ENCODE assay signal across 19 cellular contexts in genomic region chr13:65907656-65908441, GRCh38.
"Had no signal": no experiment of that assay in that cellular context is flagged by ENCODE, and none has a peak within 500 bp of the region (broad histone marks: within the 10 kb centered on the region; RNA-seq: fewer than 3 reads in every experiment).

No MANE protein-coding gene starts in this region.

- H3K36me3 Mint-ChIP-seq: activated naive CD8-positive, alpha-beta T cell treated with anti-CD3 and anti-CD28 coated beads, Interleukin-2, amount 10 ng/mL, durations not matched to agents 7 days and 5 days; type B pancreatic cell had no signal

- DNase-seq: activated CD4-positive, alpha-beta T cell treated with anti-CD3 and anti-CD28 coated beads, Interleukin-2, amount 10 ng/mL, durations not matched to agents 7 days and 5 days; activated CD8-positive, alpha-beta memory T cell treated with anti-CD3 and anti-CD28 coated beads for 24 hours; activated naive CD4-positive, alpha-beta T cell; activated naive CD8-positive, alpha-beta T cell treated with anti-CD3 and anti-CD28 coated beads, Interleukin-2, amount 10 ng/mL, durations not matched to agents 7 days and 5 days; activated T-cell treated with anti-CD3 and anti-CD28 coated beads for 4 hours; anterior cingulate cortex; left colon; lower lobe of right lung; ovary; right lobe of liver; stimulated activated naive CD8-positive, alpha-beta T cell treated with anti-CD3 and anti-CD28 coated beads, Interleukin-15, amount 100 ng/mL, for 72 hours; T-helper 17 cell had no signal

- H3K9me3 ChIP-seq: lower lobe of right lung, ovary, right lobe of liver had no signal

- ATAC-seq: esophagus mucosa; left colon; lower lobe of right lung; right lobe of liver; stimulated activated naive CD8-positive, alpha-beta T cell treated with anti-CD3 and anti-CD28 coated beads, Interleukin-15, amount 100 ng/mL, for 72 hours; T-helper 17 cell had no signal

- H3K4me2 ChIP-seq: neural progenitor cell, smooth muscle cell had no signal

- H3K4me1 ChIP-seq: lower lobe of right lung, neural progenitor cell, right lobe of liver had no signal

- H3K4me3 ChIP-seq: cardiac muscle cell, lower lobe of right lung, neural progenitor cell, ovary, right lobe of liver, smooth muscle cell had no signal

- H3K9ac ChIP-seq: neural progenitor cell had no signal

- H3K27ac ChIP-seq: cardiac muscle cell, lower lobe of right lung, neural progenitor cell, ovary, right lobe of liver had no signal

- H2AFZ ChIP-seq: neural progenitor cell had no signal

- H3K27me3 Mint-ChIP-seq: activated CD4-positive, alpha-beta T cell treated with anti-CD3 and anti-CD28 coated beads, Interleukin-2, amount 10 ng/mL, durations not matched to agents 7 days and 5 days; activated naive CD8-positive, alpha-beta T cell treated with anti-CD3 and anti-CD28 coated beads, Interleukin-2, amount 10 ng/mL, durations not matched to agents 7 days and 5 days; stimulated activated naive CD8-positive, alpha-beta T cell treated with anti-CD3 and anti-CD28 coated beads, Interleukin-15, amount 100 ng/mL, for 72 hours; T-helper 17 cell; type B pancreatic cell had no signal

- FAIRE-seq: colon, TTC549 had no signal

- H3K27me3 ChIP-seq: cardiac muscle cell, neural progenitor cell, ovary, right lobe of liver had no signal

- H3K27ac Mint-ChIP-seq: activated CD4-positive, alpha-beta T cell treated with anti-CD3 and anti-CD28 coated beads, Interleukin-2, amount 10 ng/mL, durations not matched to agents 7 days and 5 days; activated naive CD8-positive, alpha-beta T cell treated with anti-CD3 and anti-CD28 coated beads, Interleukin-2, amount 10 ng/mL, durations not matched to agents 7 days and 5 days; neural progenitor cell; stimulated activated naive CD8-positive, alpha-beta T cell treated with anti-CD3 and anti-CD28 coated beads, Interleukin-15, amount 100 ng/mL, for 72 hours; T-helper 17 cell; type B pancreatic cell had no signal

- H3K4me1 Mint-ChIP-seq: activated CD4-positive, alpha-beta T cell treated with anti-CD3 and anti-CD28 coated beads, Interleukin-2, amount 10 ng/mL, durations not matched to agents 7 days and 5 days; activated naive CD8-positive, alpha-beta T cell treated with anti-CD3 and anti-CD28 coated beads, Interleukin-2, amount 10 ng/mL, durations not matched to agents 7 days and 5 days; neural progenitor cell; stimulated activated naive CD8-positive, alpha-beta T cell treated with anti-CD3 and anti-CD28 coated beads, Interleukin-15, amount 100 ng/mL, for 72 hours; T-helper 17 cell had no signal

- H3K36me3 ChIP-seq: cardiac muscle cell, lower lobe of right lung, neural progenitor cell, ovary, right lobe of liver had no signal

- H3K4me3 Mint-ChIP-seq: activated CD4-positive, alpha-beta T cell treated with anti-CD3 and anti-CD28 coated beads, Interleukin-2, amount 10 ng/mL, durations not matched to agents 7 days and 5 days; activated naive CD8-positive, alpha-beta T cell treated with anti-CD3 and anti-CD28 coated beads, Interleukin-2, amount 10 ng/mL, durations not matched to agents 7 days and 5 days; neural progenitor cell; stimulated activated naive CD8-positive, alpha-beta T cell treated with anti-CD3 and anti-CD28 coated beads, Interleukin-15, amount 100 ng/mL, for 72 hours; T-helper 17 cell; type B pancreatic cell had no signal
